Comparison of ENCODE assay signal across 9 cellular contexts in genomic region chr12:57998251-57998650, GRCh38.
"Had no signal": no experiment of that assay in that cellular context is flagged by ENCODE, and none has a peak within 500 bp of the region (broad histone marks: within the 10 kb centered on the region; RNA-seq: fewer than 3 reads in every experiment).

No MANE protein-coding gene starts in this region.

- H3K4me2 ChIP-seq: GM23338 had no signal

- H3K4me1 Mint-ChIP-seq: GM23338, IgD-negative memory B cell had no signal

- H3K4me3 ChIP-seq: GM23338, HAP-1 had no signal

- DNase-seq: H7, HFFc6, KBM-7 had no signal

- H3K27ac ChIP-seq: HL-60 had no signal

- H2AFZ ChIP-seq: GM23338 had no signal

- H3K36me3 ChIP-seq: HAP-1 had no signal

- H3K27me3 Mint-ChIP-seq: IgD-negative memory B cell had no signal

- H3K4me3 Mint-ChIP-seq: GM23338, HFFc6, IgD-negative memory B cell had no signal

- H3K27ac Mint-ChIP-seq: GM23338, HFFc6, IgD-negative memory B cell had no signal

- ATAC-seq: GM23338, HCT116, HepG2 had no signal

- H3K4me1 ChIP-seq: HAP-1 had no signal
